ENCODE assay signal across 17 cellular contexts in the genomic region with DNA sequence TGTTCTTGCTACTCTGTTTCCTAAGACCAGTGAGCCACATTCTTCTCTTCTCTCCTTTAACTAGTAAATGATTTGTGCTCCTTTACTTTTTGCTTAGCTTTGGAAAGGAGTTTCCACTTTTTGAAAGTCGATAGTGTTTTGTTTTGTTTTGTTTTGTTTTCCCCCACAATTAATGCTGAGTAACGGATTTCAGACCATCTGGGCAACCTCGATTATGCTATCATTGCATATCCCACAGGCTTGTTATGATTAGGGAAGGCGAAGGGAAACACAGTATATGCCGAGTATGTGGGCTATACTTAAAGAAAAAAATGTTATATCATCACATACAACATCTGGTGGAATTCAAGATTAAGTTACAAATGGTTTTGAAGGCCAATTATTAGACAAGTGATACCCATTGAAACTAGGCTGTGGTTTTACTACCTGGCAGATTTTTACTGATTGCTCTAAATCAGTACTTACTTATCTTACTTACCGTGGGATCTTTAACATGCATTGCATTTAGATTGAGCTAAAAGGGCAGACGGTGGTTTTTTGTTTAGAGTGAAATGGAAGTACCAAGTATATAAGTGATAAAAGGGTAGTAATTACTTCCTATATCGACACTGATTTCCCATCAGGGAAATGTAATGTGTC.
"Had no signal": no experiment of that assay in that cellular context is flagged by ENCODE, and none has a peak within 500 bp of the region (broad histone marks: within the 10 kb centered on the region; RNA-seq: fewer than 3 reads in every experiment).

No MANE protein-coding gene starts in this region.

- H3K9me3 Mint-ChIP-seq: neural progenitor cell had no signal

- FAIRE-seq: colon, kidney had no signal

- H3K4me3 ChIP-seq: ascending aorta, left lung, neural progenitor cell had no signal

- H3K9me3 ChIP-seq: ascending aorta, left lung had no signal

- DNase-seq: activated naive CD4-positive, alpha-beta T cell treated with anti-CD3 and anti-CD28 coated beads for 36 hours; activated naive CD8-positive, alpha-beta T cell treated with anti-CD3 and anti-CD28 coated beads, Interleukin-2, amount 50 U/mL, for 24 hours; activated T-cell treated with anti-CD3 and anti-CD28 coated beads for 4 hours; hippocampal formation; kidney; left lung; naive B cell; stimulated activated CD4-positive, alpha-beta T cell treated with anti-CD3 and anti-CD28 coated beads, Interleukin-12 subunit alpha, Interleukin-12 subunit beta, amount 100 ng/mL, for 4 hours; stimulated activated CD4-positive, alpha-beta T cell treated with anti-CD3 and anti-CD28 coated beads, Interleukin-2, amount 100 ng/mL, for 24 hours; T1000 had no signal

- H2AFZ ChIP-seq: neural progenitor cell had no signal

- H3K27ac Mint-ChIP-seq: activated naive CD4-positive, alpha-beta T cell treated with anti-CD3 and anti-CD28 coated beads for 36 hours; activated naive CD8-positive, alpha-beta T cell treated with anti-CD3 and anti-CD28 coated beads, Interleukin-2, amount 50 U/mL, for 24 hours; activated T-helper 2 cell treated with anti-CD3 and anti-CD28 coated beads, Interferon-gamma antibody, Interleukin-2, Interleukin-4, amounts not matched to agents 10 μg/mL and 5 μg/mL and 100 μg/mL, durations not matched to agents 14 hours and 24 hours and 36 hours; naive B cell; neural progenitor cell; stimulated activated effector memory CD8-positive, alpha-beta T cell treated with anti-CD3 and anti-CD28 coated beads, Interleukin-12 subunit alpha, Interleukin-12 subunit beta, amount 100 ng/mL, for 72 hours had no signal

- H3K27me3 ChIP-seq: ascending aorta, left lung, neural progenitor cell had no signal

- H3K4me1 ChIP-seq: ascending aorta, left lung, neural progenitor cell had no signal

- H3K9ac ChIP-seq: neural progenitor cell had no signal

- H3K4me2 ChIP-seq: neural progenitor cell had no signal

- H3K36me3 ChIP-seq: ascending aorta, left lung, neural progenitor cell had no signal

- ATAC-seq: activated CD4-positive, CD25-positive, alpha-beta regulatory T cell treated with anti-CD3 and anti-CD28 coated beads, Interleukin-2, amount 50 U/mL, for 24 hours; activated naive CD8-positive, alpha-beta T cell treated with anti-CD3 and anti-CD28 coated beads, Interleukin-2, amount 50 U/mL, for 24 hours; esophagus mucosa; left lung; stimulated activated effector memory CD8-positive, alpha-beta T cell treated with anti-CD3 and anti-CD28 coated beads, Interleukin-12 subunit alpha, Interleukin-12 subunit beta, amount 100 ng/mL, for 72 hours had no signal

- H3K36me3 Mint-ChIP-seq: naive B cell; neural progenitor cell; stimulated activated effector memory CD8-positive, alpha-beta T cell treated with anti-CD3 and anti-CD28 coated beads, Interleukin-12 subunit alpha, Interleukin-12 subunit beta, amount 100 ng/mL, for 72 hours had no signal

- H3K4me1 Mint-ChIP-seq: activated naive CD8-positive, alpha-beta T cell treated with anti-CD3 and anti-CD28 coated beads, Interleukin-2, amount 50 U/mL, for 24 hours; naive B cell; neural progenitor cell; stimulated activated effector memory CD8-positive, alpha-beta T cell treated with anti-CD3 and anti-CD28 coated beads, Interleukin-12 subunit alpha, Interleukin-12 subunit beta, amount 100 ng/mL, for 72 hours had no signal

- H3K4me3 Mint-ChIP-seq: activated naive CD4-positive, alpha-beta T cell treated with anti-CD3 and anti-CD28 coated beads for 36 hours; activated naive CD8-positive, alpha-beta T cell treated with anti-CD3 and anti-CD28 coated beads, Interleukin-2, amount 50 U/mL, for 24 hours; naive B cell; neural progenitor cell; stimulated activated effector memory CD8-positive, alpha-beta T cell treated with anti-CD3 and anti-CD28 coated beads, Interleukin-12 subunit alpha, Interleukin-12 subunit beta, amount 100 ng/mL, for 72 hours had no signal

- H3K27me3 Mint-ChIP-seq: activated naive CD8-positive, alpha-beta T cell treated with anti-CD3 and anti-CD28 coated beads, Interleukin-2, amount 50 U/mL, for 24 hours; naive B cell had no signal

- H3K27ac ChIP-seq: ascending aorta, left lung, neural progenitor cell had no signal
